In the genomic region with DNA sequence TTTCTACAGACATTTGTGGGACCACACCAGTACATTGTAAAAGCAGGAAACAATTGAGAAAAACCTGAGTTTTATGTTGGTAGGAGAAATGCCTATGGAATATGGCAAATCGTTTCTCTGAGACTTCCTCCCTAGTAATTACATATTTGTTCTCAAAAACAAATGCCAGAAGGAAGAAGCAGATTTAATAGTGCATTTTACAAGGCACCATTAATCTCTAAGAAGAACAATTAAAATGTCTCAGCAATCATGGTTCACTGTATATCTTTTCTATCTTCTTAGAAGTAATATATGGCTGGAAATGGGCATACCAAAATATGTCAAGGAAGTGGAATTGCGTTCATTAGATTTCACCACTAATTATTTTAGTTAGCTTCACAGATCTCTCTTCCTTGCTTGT, we compare ENCODE assay signal across 1 cellular context.
TF ChIP-seq lines count a peak whose summit lies in the region.

No MANE protein-coding gene starts in this region.

TF ChIP-seq in HepG2, 621 proteins besides CTCF, POLR2A, EP300 and RAD21:
- TF ChIP-seq HMGA1 (CRISPR knock-in tag; conservative IDR thresholded peaks at IDR 0.05) (no peak), MED1 (CRISPR knock-in tag; IDR thresholded peaks at IDR 0.05) (no peak), KAT8 (CRISPR knock-in tag; IDR thresholded peaks at IDR 0.05) (no peak)
- TF ChIP-seq, protein P1, sequence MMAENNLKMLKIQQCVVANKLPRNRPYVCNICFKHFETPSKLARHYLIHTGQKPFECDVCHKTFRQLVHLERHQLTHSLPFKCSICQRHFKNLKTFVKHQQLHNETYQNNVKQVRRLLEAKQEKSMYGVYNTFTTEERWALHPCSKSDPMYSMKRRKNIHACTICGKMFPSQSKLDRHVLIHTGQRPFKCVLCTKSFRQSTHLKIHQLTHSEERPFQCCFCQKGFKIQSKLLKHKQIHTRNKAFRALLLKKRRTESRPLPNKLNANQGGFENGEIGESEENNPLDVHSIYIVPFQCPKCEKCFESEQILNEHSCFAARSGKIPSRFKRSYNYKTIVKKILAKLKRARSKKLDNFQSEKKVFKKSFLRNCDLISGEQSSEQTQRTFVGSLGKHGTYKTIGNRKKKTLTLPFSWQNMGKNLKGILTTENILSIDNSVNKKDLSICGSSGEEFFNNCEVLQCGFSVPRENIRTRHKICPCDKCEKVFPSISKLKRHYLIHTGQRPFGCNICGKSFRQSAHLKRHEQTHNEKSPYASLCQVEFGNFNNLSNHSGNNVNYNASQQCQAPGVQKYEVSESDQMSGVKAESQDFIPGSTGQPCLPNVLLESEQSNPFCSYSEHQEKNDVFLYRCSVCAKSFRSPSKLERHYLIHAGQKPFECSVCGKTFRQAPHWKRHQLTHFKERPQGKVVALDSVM (CRISPR knock-in tag; IDR thresholded peaks at IDR 0.05) = no peak
- TF ChIP-seq, protein P2, sequence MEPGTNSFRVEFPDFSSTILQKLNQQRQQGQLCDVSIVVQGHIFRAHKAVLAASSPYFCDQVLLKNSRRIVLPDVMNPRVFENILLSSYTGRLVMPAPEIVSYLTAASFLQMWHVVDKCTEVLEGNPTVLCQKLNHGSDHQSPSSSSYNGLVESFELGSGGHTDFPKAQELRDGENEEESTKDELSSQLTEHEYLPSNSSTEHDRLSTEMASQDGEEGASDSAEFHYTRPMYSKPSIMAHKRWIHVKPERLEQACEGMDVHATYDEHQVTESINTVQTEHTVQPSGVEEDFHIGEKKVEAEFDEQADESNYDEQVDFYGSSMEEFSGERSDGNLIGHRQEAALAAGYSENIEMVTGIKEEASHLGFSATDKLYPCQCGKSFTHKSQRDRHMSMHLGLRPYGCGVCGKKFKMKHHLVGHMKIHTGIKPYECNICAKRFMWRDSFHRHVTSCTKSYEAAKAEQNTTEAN (CRISPR knock-in tag; conservative IDR thresholded peaks at IDR 0.05) = no peak
